ENCODE assay signal across 26 cellular contexts in the genomic region with DNA sequence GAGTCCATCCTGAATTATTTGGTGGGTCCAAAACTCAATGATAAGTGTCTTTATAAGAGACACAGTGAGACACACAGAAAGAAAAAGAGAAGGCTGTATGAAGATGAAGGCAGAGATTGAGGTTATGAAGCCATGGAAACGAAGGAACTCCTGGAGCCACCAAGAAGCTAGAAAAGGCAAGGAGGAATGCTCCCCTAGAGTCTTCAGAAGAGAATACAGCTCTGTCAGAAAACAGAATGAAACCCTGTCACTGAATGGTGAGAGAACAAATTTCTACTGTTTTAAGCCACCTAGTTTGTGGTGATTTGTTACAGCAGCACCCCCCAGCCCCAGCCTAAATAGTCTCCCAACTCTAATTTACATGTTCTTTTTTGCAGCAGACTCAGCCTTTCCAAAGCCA.
DNase-seq lines count a peak whose midpoint lies in the region; TF ChIP-seq lines count a peak whose summit lies in the region.
"Had no signal": no experiment of that assay in that cellular context is flagged by ENCODE, and none has a peak within 500 bp of the region (broad histone marks: within the 10 kb centered on the region; RNA-seq: fewer than 3 reads in every experiment).

No MANE protein-coding gene starts in this region.

- no peaks in the 10 kb centered on the region for H3K79me1 ChIP-seq in H9 (ENCODE audit: insufficient read depth, low read depth, low read length, poor library complexity, severe bottlenecking)
- no peaks in the 10 kb centered on the region for H3K79me1 ChIP-seq in mesendoderm (ENCODE audit: low read length)

- no peak overlapping the region for H4K91ac ChIP-seq in H9 (ENCODE audit: insufficient read length, low read depth, low read length)

- no peak overlapping the region for H2BK20ac ChIP-seq in H9 (ENCODE audit: low read depth, low read length, poor library complexity, severe bottlenecking)

- peaks cover 6 to 7% of the 10 kb centered on the region in 2 experiments; a peak in 3 of 4 replicates for H3K4me1 Mint-ChIP-seq in H9
- no peaks in the 10 kb centered on the region for H3K4me1 Mint-ChIP-seq in endodermal cell
- no peaks in the 10 kb centered on the region for H3K4me1 Mint-ChIP-seq in activated CD4-positive, alpha-beta memory T cell treated with anti-CD3 and anti-CD28 coated beads for 36 hours (ENCODE audit: low read depth)
- H3K4me1 Mint-ChIP-seq: CD14-positive monocyte; CD4-positive, alpha-beta memory T cell; CD4-positive, CD25-positive, alpha-beta regulatory T cell; CD8-positive, alpha-beta memory T cell had no signal

- intact Hi-C loops in activated CD4-positive, alpha-beta memory T cell treated with anti-CD3 and anti-CD28 coated beads for 36 hours (cut with micrococcal nuclease), result no loop called here

- H3K4me2 ChIP-seq in H9 (ENCODE audit: insufficient read depth, insufficient read length, low read length) (no peak overlapping the region), mesendoderm (ENCODE audit: low read length) (no peak overlapping the region), parathyroid adenoma (ENCODE audit: low read length) (no peak overlapping the region)
- H3K4me2 ChIP-seq: BLaER1 had no signal

- no peaks in the 10 kb centered on the region for H3K9me3 Mint-ChIP-seq in H9
- no peaks in the 10 kb centered on the region for H3K9me3 Mint-ChIP-seq in endodermal cell
- H3K9me3 Mint-ChIP-seq in activated CD4-positive, alpha-beta memory T cell treated with anti-CD3 and anti-CD28 coated beads for 36 hours, result peaks cover 6% of the 10 kb centered on the region

- no peaks in the 10 kb centered on the region; a peak in 1 of 7 replicates for H3K36me3 Mint-ChIP-seq in H9 (ENCODE audit: insufficient read depth in 1 of 3, low read depth in 3 of 3)
- H3K36me3 Mint-ChIP-seq in endodermal cell (ENCODE audit: low read depth), result no peaks in the 10 kb centered on the region
- H3K36me3 Mint-ChIP-seq in activated CD4-positive, alpha-beta memory T cell treated with anti-CD3 and anti-CD28 coated beads for 36 hours, result no peaks in the 10 kb centered on the region
- H3K36me3 Mint-ChIP-seq: CD14-positive monocyte; CD4-positive, alpha-beta memory T cell; CD4-positive, CD25-positive, alpha-beta regulatory T cell; CD8-positive, alpha-beta memory T cell had no signal

- no peak overlapping the region for H3T11ph ChIP-seq in H9 (ENCODE audit: low read length)

- H3K4me1 ChIP-seq in H9 (ENCODE audit: insufficient read depth, low read length), result no peaks in the 10 kb centered on the region
- H3K4me1 ChIP-seq in endodermal cell (ENCODE audit: control insufficient read depth, insufficient read depth, low read length), result no peaks in the 10 kb centered on the region
- no peaks in the 10 kb centered on the region for H3K4me1 ChIP-seq in mesendoderm (ENCODE audit: control insufficient read depth, low read depth, low read length)
- H3K4me1 ChIP-seq in parathyroid adenoma, result peaks cover 7% of the 10 kb centered on the region
- H3K4me1 ChIP-seq: BE2C, BLaER1 had no signal

- H3K79me2 ChIP-seq in H9 (ENCODE audit: insufficient read depth, low read length) (no peaks in the 10 kb centered on the region), mesendoderm (ENCODE audit: control insufficient read depth, insufficient read depth, low read length) (no peaks in the 10 kb centered on the region), parathyroid adenoma (no peaks in the 10 kb centered on the region)

- H2BK15ac ChIP-seq in H9 (ENCODE audit: low read depth, low read length), result no peak overlapping the region
- H2BK15ac ChIP-seq in mesendoderm (replicated peaks; ENCODE audit: low read depth), result no peak overlapping the region

- no peak overlapping the region for H3K23ac ChIP-seq in H9 (ENCODE audit: insufficient read length, low read depth, low read length)
- H3K23ac ChIP-seq in mesendoderm (ENCODE audit: low read length), result no peak overlapping the region

- DNase-seq in H9 (no peak), endodermal cell (no peak), mesendoderm (peak; percentile 10), SIG-M5 treated with dmso at 0.1 percent for 504 hours (lab: John Stamatoyannopoulos, UW; ENCODE audit: unreplicated experiment) (no peak), anterior cingulate cortex (lab: John Stamatoyannopoulos, UW) (no peak)
- no peak for DNase-seq in stimulated activated naive CD4-positive, alpha-beta T cell treated with Interleukin-2 at 50 U/mL for 16 hours (lab: John Stamatoyannopoulos, UW)
- DNase-seq in activated CD4-positive, alpha-beta memory T cell treated with anti-CD3 and anti-CD28 coated beads for 36 hours, result no peak
- DNase-seq: 8988T; ACHN; BE2C; C1 segment of cervical spinal cord; CD4-positive, alpha-beta memory T cell; CD4-positive, CD25-positive, alpha-beta regulatory T cell; CD8-positive, alpha-beta memory T cell; COR-L47; DMS 273 treated with DMSO at 0.1 percent for 48 hours; DMS153; DMS53; DMS79; DND-41; EL; GDM1 had no signal

- H2AK5ac ChIP-seq in H9 (ENCODE audit: insufficient read length, low read length) (no peak overlapping the region), mesendoderm (ENCODE audit: low read length) (no peak overlapping the region)

- H4K5ac ChIP-seq in H9 (ENCODE audit: insufficient read length, low read depth, low read length) (no peak overlapping the region), mesendoderm (ENCODE audit: low read length) (no peak overlapping the region)

- TF ChIP-seq CTCF in H9 (conservative IDR thresholded peaks at IDR 0.05) (peak; percentile 29; the same call in 1 of the 3 replicates), endodermal cell (conservative IDR thresholded peaks at IDR 0.05) (peak; percentile 51), parathyroid adenoma (IDR thresholded peaks at IDR 0.05) (no peak)

- no peak overlapping the region for H3K27ac Mint-ChIP-seq in H9
- H3K27ac Mint-ChIP-seq in endodermal cell, result no peak overlapping the region
- H3K27ac Mint-ChIP-seq in activated CD4-positive, alpha-beta memory T cell treated with anti-CD3 and anti-CD28 coated beads for 36 hours, result no peak overlapping the region
- H3K27ac Mint-ChIP-seq: CD14-positive monocyte; CD4-positive, alpha-beta memory T cell; CD4-positive, CD25-positive, alpha-beta regulatory T cell; CD8-positive, alpha-beta memory T cell had no signal

- no peak overlapping the region for H3K27ac ChIP-seq in H9 (ENCODE audit: insufficient read length, low read depth, low read length)
- no peak overlapping the region for H3K27ac ChIP-seq in endodermal cell (ENCODE audit: low read depth, low read length)
- no peak overlapping the region for H3K27ac ChIP-seq in mesendoderm (ENCODE audit: low read depth, low read length)
- H3K27ac ChIP-seq in parathyroid adenoma, result no peak overlapping the region
- H3K27ac ChIP-seq: BLaER1 had no signal

- H4K8ac ChIP-seq in H9 (replicated peaks; ENCODE audit: insufficient read length, low read depth, low read length), result no peak overlapping the region
- no peak overlapping the region for H4K8ac ChIP-seq in mesendoderm (ENCODE audit: low read depth, low read length)

- no peak overlapping the region for H3K4me3 Mint-ChIP-seq in H9
- H3K4me3 Mint-ChIP-seq in endodermal cell, result no peak overlapping the region
- H3K4me3 Mint-ChIP-seq in activated CD4-positive, alpha-beta memory T cell treated with anti-CD3 and anti-CD28 coated beads for 36 hours, result no peak overlapping the region
- H3K4me3 Mint-ChIP-seq: CD14-positive monocyte; CD4-positive, alpha-beta memory T cell; CD4-positive, CD25-positive, alpha-beta regulatory T cell; CD8-positive, alpha-beta memory T cell had no signal

- H3K4ac ChIP-seq in H9 (ENCODE audit: low read depth, low read length) (no peak overlapping the region), mesendoderm (ENCODE audit: low read depth, low read length) (no peak overlapping the region)

- H2BK12ac ChIP-seq in H9 (ENCODE audit: insufficient read length, low read depth, low read length), result no peak overlapping the region

- H3K56ac ChIP-seq in H9 (ENCODE audit: insufficient read length, low read depth, low read length) (no peak overlapping the region), mesendoderm (ENCODE audit: low read length) (no peak overlapping the region)

- CTCF ChIA-PET in activated CD4-positive, alpha-beta memory T cell treated with anti-CD3 and anti-CD28 coated beads for 36 hours (lab: Charles Lee), result no interaction called here

- H3K36me3 ChIP-seq in endodermal cell (ENCODE audit: control insufficient read depth, insufficient read depth, low read length) (no peaks in the 10 kb centered on the region), mesendoderm (ENCODE audit: control insufficient read depth, insufficient read depth, low read length) (no peaks in the 10 kb centered on the region), parathyroid adenoma (ENCODE audit: control insufficient read depth, insufficient read depth, low read length) (no peaks in the 10 kb centered on the region)
- H3K36me3 ChIP-seq: BE2C, BLaER1 had no signal

- no CpG with 5 or more reads among the region's 1 CpG for WGBS in H9 (ENCODE audit: extremely low coverage, insufficient read length, low lambda C conversion rate)
- 71 to 86% methylated on average over 1 of the region's 1 CpG for WGBS in endodermal cell (ENCODE audit: insufficient coverage in 1 of 2, insufficient read length in 1 of 2), 2 experiments
- WGBS in mesendoderm (ENCODE audit: extremely low coverage, insufficient coverage, low lambda C conversion rate), result no CpG with 5 or more reads among the region's 1 CpG

- POLR2A ChIA-PET in activated CD4-positive, alpha-beta memory T cell treated with anti-CD3 and anti-CD28 coated beads for 36 hours (lab: Charles Lee), result no interaction called here

- no peak overlapping the region for H2BK120ac ChIP-seq in H9 (ENCODE audit: low read depth, low read length, poor library complexity, severe bottlenecking)
- H2BK120ac ChIP-seq in mesendoderm (ENCODE audit: low read depth, low read length), result no peak overlapping the region

- H3K27me3 Mint-ChIP-seq in H9 (ENCODE audit: low read depth) (no peaks in the 10 kb centered on the region), endodermal cell (ENCODE audit: insufficient read depth) (no peaks in the 10 kb centered on the region)
- no peaks in the 10 kb centered on the region for H3K27me3 Mint-ChIP-seq in activated CD4-positive, alpha-beta memory T cell treated with anti-CD3 and anti-CD28 coated beads for 36 hours
- H3K27me3 Mint-ChIP-seq: CD4-positive, alpha-beta memory T cell; CD4-positive, CD25-positive, alpha-beta regulatory T cell; CD8-positive, alpha-beta memory T cell had no signal

- no peaks in the 10 kb centered on the region for H3K23me2 ChIP-seq in H9 (ENCODE audit: insufficient read length, low read depth, low read length, poor library complexity, severe bottlenecking)

- no peak overlapping the region for H3K14ac ChIP-seq in H9 (ENCODE audit: insufficient read depth, low read length)

- no peak overlapping the region for H2AFZ ChIP-seq in H9 (ENCODE audit: low read length)
- peak overlapping the region; percentile 5 for H2AFZ ChIP-seq in parathyroid adenoma

- H4K20me1 ChIP-seq in H9 (ENCODE audit: control insufficient read depth, insufficient read depth, insufficient read length), result no peaks in the 10 kb centered on the region
- H4K20me1 ChIP-seq: BLaER1 had no signal

- H3K4me3 ChIP-seq in endodermal cell (ENCODE audit: low read length), result no peak overlapping the region
- no peak overlapping the region for H3K4me3 ChIP-seq in mesendoderm (ENCODE audit: low read length)
- no peak overlapping the region for H3K4me3 ChIP-seq in parathyroid adenoma (ENCODE audit: low read depth, low read length)
- H3K4me3 ChIP-seq: BLaER1, GM12878 had no signal

- H3K18ac ChIP-seq in H9 (ENCODE audit: insufficient read length, low read depth, low read length) (no peak overlapping the region), mesendoderm (ENCODE audit: low read length) (no peak overlapping the region)

- H3K27me3 ChIP-seq in H9 (ENCODE audit: insufficient read depth, low read length) (no peaks in the 10 kb centered on the region), endodermal cell (ENCODE audit: control insufficient read depth, insufficient read depth, low read length, poor library complexity, severe bottlenecking) (no peaks in the 10 kb centered on the region), mesendoderm (ENCODE audit: insufficient read depth, low read length, poor library complexity) (no peaks in the 10 kb centered on the region), parathyroid adenoma (ENCODE audit: control insufficient read depth, insufficient read depth, low read length) (no peaks in the 10 kb centered on the region)
- H3K27me3 ChIP-seq: BE2C, BLaER1 had no signal

- H2BK5ac ChIP-seq in H9 (ENCODE audit: insufficient read length, low read length) (no peak overlapping the region), mesendoderm (ENCODE audit: low read length) (no peak overlapping the region)

- H3K9me3 ChIP-seq in H9 (ENCODE audit: control insufficient read depth, low read depth, low read length) (no peaks in the 10 kb centered on the region), endodermal cell (ENCODE audit: control insufficient read depth, low read length) (no peaks in the 10 kb centered on the region), parathyroid adenoma (ENCODE audit: control insufficient read depth, low read length) (no peaks in the 10 kb centered on the region)
- H3K9me3 ChIP-seq: BE2C, BLaER1 had no signal

- H3K9ac ChIP-seq in H9 (ENCODE audit: extremely low read depth, insufficient read length, low read length), result no peak overlapping the region
- H3K9ac ChIP-seq in endodermal cell (ENCODE audit: extremely low read depth, low read length, poor library complexity, severe bottlenecking), result no peak overlapping the region
- H3K9ac ChIP-seq in mesendoderm (ENCODE audit: low read length), result no peak overlapping the region
- H3K9ac ChIP-seq in parathyroid adenoma, result no peak overlapping the region
- H3K9ac ChIP-seq: BLaER1 had no signal
